ENCODE assay signal across 8 cellular contexts in the genomic region with DNA sequence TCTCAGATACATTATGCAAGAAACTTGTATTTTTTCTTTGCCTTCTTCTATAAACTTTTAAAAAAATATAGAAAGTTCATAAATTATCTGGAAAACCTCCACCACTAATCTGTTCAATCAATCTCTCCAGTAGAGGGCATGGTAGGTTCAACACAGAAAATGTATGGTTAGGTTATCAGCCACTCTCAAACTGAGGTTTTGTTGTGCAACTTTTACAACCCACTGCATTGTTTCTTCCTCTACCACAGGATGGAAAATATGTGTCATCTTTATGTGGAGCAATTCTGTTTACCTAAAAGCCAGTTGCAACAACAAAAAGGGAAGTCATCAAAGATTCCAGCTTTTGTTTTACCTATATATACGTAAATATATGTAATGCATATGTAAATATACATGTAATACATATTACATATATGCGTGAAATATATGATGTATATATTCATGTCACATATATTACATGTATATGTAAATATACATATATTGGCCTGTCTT. TPM values are rescaled to one million over a fixed set of nuclear protein-coding genes. Genes with fewer than 3 reads are reported as not detected.
DNase-seq lines count a peak whose midpoint lies in the region; ATAC-seq and TF ChIP-seq lines count a peak whose summit lies in the region.

No MANE protein-coding gene starts in this region.

- no peaks in the 10 kb centered on the region for H3K9me3 Mint-ChIP-seq in activated CD8-positive, alpha-beta memory T cell treated with anti-CD3 and anti-CD28 coated beads, Interleukin-2, amount 10 ng/mL, durations not matched to agents 7 days and 5 days (ENCODE audit: low read depth)

- H3K27me3 ChIP-seq in lung (ENCODE audit: control insufficient read depth, insufficient read depth): no peaks in the 10 kb centered on the region

- H3K4me1 Mint-ChIP-seq in activated CD8-positive, alpha-beta memory T cell treated with anti-CD3 and anti-CD28 coated beads, Interleukin-2, amount 10 ng/mL, durations not matched to agents 7 days and 5 days: peaks cover 31% of the 10 kb centered on the region

- peak overlapping the region; percentile 74 for H3K27ac Mint-ChIP-seq in activated CD8-positive, alpha-beta memory T cell treated with anti-CD3 and anti-CD28 coated beads, Interleukin-2, amount 10 ng/mL, durations not matched to agents 7 days and 5 days

- CTCF ChIA-PET in activated CD8-positive, alpha-beta memory T cell treated with anti-CD3 and anti-CD28 coated beads, Interleukin-2, amount 10 ng/mL, durations not matched to agents 7 days and 5 days (lab: Charles Lee): interaction anchor here (1.0 to 4.7 kb wide), 10 partner anchors 170 to 331 kb away, joined by 3 to 34 read pairs (median 6); a partner anchor contains a TSS

- H3K9me3 ChIP-seq in lung (ENCODE audit: control insufficient read depth in 2 of 2, insufficient read depth in 1 of 2, low read length in 1 of 2): no peaks in the 10 kb centered on the region

- H3K36me3 Mint-ChIP-seq in activated CD8-positive, alpha-beta memory T cell treated with anti-CD3 and anti-CD28 coated beads, Interleukin-2, amount 10 ng/mL, durations not matched to agents 7 days and 5 days: peaks cover 4% of the 10 kb centered on the region

- TF ChIP-seq CTCF in lung (IDR thresholded peaks at IDR 0.05; ENCODE audit: control extremely low read depth, extremely low read depth): peak; percentile 41

- DNase-seq in activated CD8-positive, alpha-beta memory T cell treated with anti-CD3 and anti-CD28 coated beads, Interleukin-2, amount 10 ng/mL, durations not matched to agents 7 days and 5 days: peak; percentile 51
- no peak for DNase-seq in activated CD8-positive, alpha-beta memory T cell treated with anti-CD3 and anti-CD28 coated beads for 24 hours
- DNase-seq in NOMO-1 treated with dmso at 0.1 percent for 144 hours (lab: John Stamatoyannopoulos, UW; ENCODE audit: unreplicated experiment): peak; percentile 71
- peak; percentile 75 for DNase-seq in central memory CD4-positive, alpha-beta T cell
- no peak for DNase-seq in lung (ENCODE audit: low spot score)
- no peak for DNase-seq in occipital lobe (lab: John Stamatoyannopoulos, UW)

- WGBS in lung, 2 donors: 54 to 68% methylated on average over 2 of the region's 2 CpGs

- H3K27ac ChIP-seq in lung (ENCODE audit: low read depth in 1 of 2, low read length in 1 of 2): no peak overlapping the region

- H3K4me3 Mint-ChIP-seq in activated CD8-positive, alpha-beta memory T cell treated with anti-CD3 and anti-CD28 coated beads, Interleukin-2, amount 10 ng/mL, durations not matched to agents 7 days and 5 days: peak overlapping the region; percentile 28

- ATAC-seq in activated CD8-positive, alpha-beta memory T cell treated with anti-CD3 and anti-CD28 coated beads, Interleukin-2, amount 10 ng/mL, durations not matched to agents 7 days and 5 days: peak; percentile 13
- ATAC-seq in GM19452 (IDR thresholded peaks at IDR 0.05; ENCODE audit: unreplicated experiment): peak; percentile 29
- peak; percentile 17 for ATAC-seq in HG03460 (IDR thresholded peaks at IDR 0.05; ENCODE audit: unreplicated experiment)
- no peak for ATAC-seq in lung (ENCODE audit: insufficient read depth, low FRiP score)

- H3K4me3 ChIP-seq in lung: no peak overlapping the region

- H3K4me1 ChIP-seq in lung (ENCODE audit: control insufficient read depth in 2 of 2, insufficient read depth in 2 of 2, low read length in 2 of 2): peaks cover 0 to 7% of the 10 kb centered on the region in 2 donors

- peaks cover 6% of the 10 kb centered on the region for H3K27me3 Mint-ChIP-seq in activated CD8-positive, alpha-beta memory T cell treated with anti-CD3 and anti-CD28 coated beads, Interleukin-2, amount 10 ng/mL, durations not matched to agents 7 days and 5 days

- peaks cover 0 to 2% of the 10 kb centered on the region in 2 donors for H3K36me3 ChIP-seq in lung (ENCODE audit: control insufficient read depth in 2 of 2, insufficient read depth in 2 of 2, low read length in 2 of 2)

RNA-seq across cellular contexts. Expression of a gene that starts 3.0 kb away (rescaled TPM):
- total RNA-seq in activated CD8-positive, alpha-beta memory T cell treated with anti-CD3 and anti-CD28 coated beads, Interleukin-2, amount 10 ng/mL, durations not matched to agents 7 days and 5 days: 10 to 100 TPM in 1 of 2 experiments, 1 to 10 TPM in 1; 9.7 to 10.6 TPM
- total RNA-seq in lung: 10 to 100 TPM; 40.8 to 83.3 TPM
- 100 to 1,000 TPM in 1 of 2 donors, 10 to 100 TPM in 1; 36.4 to 111 TPM for polyA plus RNA-seq in lung
- 23.2 TPM for total RNA-seq in occipital lobe

Comparison
In these comparisons a context has a peak if more than half of its experiments do, and no peak if none do; other contexts are left out.
1. DNase-seq: peak in activated CD8-positive, alpha-beta memory T cell treated with anti-CD3 and anti-CD28 coated beads, Interleukin-2, amount 10 ng/mL, durations not matched to agents 7 days and 5 days (single experiment), NOMO-1 treated with dmso at 0.1 percent for 144 hours (single experiment) and central memory CD4-positive, alpha-beta T cell (single experiment); none in activated CD8-positive, alpha-beta memory T cell treated with anti-CD3 and anti-CD28 coated beads for 24 hours (single experiment), lung (single experiment) and occipital lobe (single experiment).